ENCODE assay signal across 19 cellular contexts in genomic region chr13:104577029-104577820, GRCh38.
"Had no signal": no experiment of that assay in that cellular context is flagged by ENCODE, and none has a peak within 500 bp of the region (broad histone marks: within the 10 kb centered on the region; RNA-seq: fewer than 3 reads in every experiment).

No MANE protein-coding gene starts in this region.

- DNase-seq: activated CD4-positive, alpha-beta T cell treated with anti-CD3 and anti-CD28 coated beads for 36 hours; activated CD4-positive, alpha-beta T cell treated with anti-CD3 and anti-CD28 coated beads, Interleukin-2, amount 50 U/mL, for 48 hours; activated CD8-positive, alpha-beta memory T cell treated with anti-CD3 and anti-CD28 coated beads, Interleukin-2, amount 10 ng/mL, durations not matched to agents 7 days and 5 days; activated naive CD8-positive, alpha-beta T cell treated with anti-CD3 and anti-CD28 coated beads for 36 hours; amygdala; body of pancreas; central memory CD4-positive, alpha-beta T cell; endodermal cell; immature natural killer cell; mesendoderm; naive thymus-derived CD8-positive, alpha-beta T cell; right lobe of liver; stimulated activated CD4-positive, alpha-beta T cell treated with anti-CD3 and anti-CD28 coated beads, Interleukin-4, amount 100 ng/mL, for 24 hours; SW 1271; testis; upper lobe of left lung had no signal

- H3K36me3 Mint-ChIP-seq: activated CD8-positive, alpha-beta memory T cell treated with anti-CD3 and anti-CD28 coated beads, Interleukin-2, amount 10 ng/mL, durations not matched to agents 7 days and 5 days; activated naive CD8-positive, alpha-beta T cell treated with anti-CD3 and anti-CD28 coated beads for 36 hours; immature natural killer cell; stimulated activated memory B cell treated with anti-CD40 and anti-IgM and Interleukin-4, amounts not matched to agents 10 μg/mL and 1 μg/mL and 100 μg/mL, for 72 hours had no signal

- H3K9ac ChIP-seq: parathyroid adenoma had no signal

- FAIRE-seq: colon had no signal

- H3K27ac Mint-ChIP-seq: activated CD4-positive, alpha-beta T cell treated with anti-CD3 and anti-CD28 coated beads for 36 hours; activated CD8-positive, alpha-beta memory T cell treated with anti-CD3 and anti-CD28 coated beads, Interleukin-2, amount 10 ng/mL, durations not matched to agents 7 days and 5 days; activated naive CD8-positive, alpha-beta T cell treated with anti-CD3 and anti-CD28 coated beads for 36 hours; endodermal cell; immature natural killer cell; naive thymus-derived CD8-positive, alpha-beta T cell; stimulated activated memory B cell treated with anti-CD40 and anti-IgM and Interleukin-4, amounts not matched to agents 10 μg/mL and 1 μg/mL and 100 μg/mL, for 72 hours had no signal

- ATAC-seq: activated CD4-positive, alpha-beta T cell treated with anti-CD3 and anti-CD28 coated beads for 36 hours; activated CD8-positive, alpha-beta memory T cell treated with anti-CD3 and anti-CD28 coated beads, Interleukin-2, amount 10 ng/mL, durations not matched to agents 7 days and 5 days; body of pancreas; naive thymus-derived CD8-positive, alpha-beta T cell; right lobe of liver; stimulated activated memory B cell treated with anti-CD40 and anti-IgM and Interleukin-4, amounts not matched to agents 10 μg/mL and 1 μg/mL and 100 μg/mL, for 72 hours had no signal

- H3K4me1 ChIP-seq: body of pancreas, parathyroid adenoma, right lobe of liver, testis, upper lobe of left lung had no signal

- H2AFZ ChIP-seq: parathyroid adenoma had no signal

- H3K9me3 Mint-ChIP-seq: activated naive CD8-positive, alpha-beta T cell treated with anti-CD3 and anti-CD28 coated beads for 36 hours; endodermal cell had no signal

- H3K27me3 ChIP-seq: body of pancreas, right lobe of liver, testis, upper lobe of left lung had no signal

- H3K27ac ChIP-seq: body of pancreas, parathyroid adenoma, right lobe of liver, testis, upper lobe of left lung had no signal

- H3K9me3 ChIP-seq: body of pancreas, right lobe of liver, testis, upper lobe of left lung had no signal

- H3K4me1 Mint-ChIP-seq: activated CD4-positive, alpha-beta T cell treated with anti-CD3 and anti-CD28 coated beads for 36 hours; activated CD8-positive, alpha-beta memory T cell treated with anti-CD3 and anti-CD28 coated beads, Interleukin-2, amount 10 ng/mL, durations not matched to agents 7 days and 5 days; immature natural killer cell; naive thymus-derived CD8-positive, alpha-beta T cell; stimulated activated memory B cell treated with anti-CD40 and anti-IgM and Interleukin-4, amounts not matched to agents 10 μg/mL and 1 μg/mL and 100 μg/mL, for 72 hours had no signal

- H3K4me3 ChIP-seq: body of pancreas, right lobe of liver, testis, upper lobe of left lung had no signal

- H3K79me2 ChIP-seq: parathyroid adenoma had no signal

- H3K36me3 ChIP-seq: right lobe of liver, upper lobe of left lung had no signal

- H3K27me3 Mint-ChIP-seq: activated CD4-positive, alpha-beta T cell treated with anti-CD3 and anti-CD28 coated beads for 36 hours; activated CD8-positive, alpha-beta memory T cell treated with anti-CD3 and anti-CD28 coated beads, Interleukin-2, amount 10 ng/mL, durations not matched to agents 7 days and 5 days; stimulated activated memory B cell treated with anti-CD40 and anti-IgM and Interleukin-4, amounts not matched to agents 10 μg/mL and 1 μg/mL and 100 μg/mL, for 72 hours had no signal

- H3K4me3 Mint-ChIP-seq: activated CD4-positive, alpha-beta T cell treated with anti-CD3 and anti-CD28 coated beads for 36 hours; activated CD8-positive, alpha-beta memory T cell treated with anti-CD3 and anti-CD28 coated beads, Interleukin-2, amount 10 ng/mL, durations not matched to agents 7 days and 5 days; activated naive CD8-positive, alpha-beta T cell treated with anti-CD3 and anti-CD28 coated beads for 36 hours; endodermal cell; immature natural killer cell; naive thymus-derived CD8-positive, alpha-beta T cell; stimulated activated memory B cell treated with anti-CD40 and anti-IgM and Interleukin-4, amounts not matched to agents 10 μg/mL and 1 μg/mL and 100 μg/mL, for 72 hours had no signal
